8 cellular contexts compared by ENCODE assay signal in genomic region chr11:112073941-112074811, GRCh38. TPM values are rescaled to one million over a fixed set of nuclear protein-coding genes. Genes with fewer than 3 reads are reported as not detected.
A peak's percentile ranks its signal among the peaks of the same experiment; 100 is the strongest.
DNase-seq lines count a peak whose midpoint lies in the region; ATAC-seq and TF ChIP-seq lines count a peak whose summit lies in the region.

Gene NKAPD1 (plus strand): TSS chr11:112074299. CDS start chr11:112075575, 1,276 bp downstream.
Gene PIH1D2 (minus strand): TSS chr11:112074017. CDS start chr11:112073174, 843 bp downstream.

- POLR2A ChIA-PET in Panc1 (lab: Charles Lee), result no interaction called here
- POLR2A ChIA-PET in naive thymus-derived CD4-positive, alpha-beta T cell (lab: Charles Lee), result interaction anchor here (0.6 to 3.2 kb wide), 7 partner anchors 9 to 319 kb away, joined by 3 to 25 read pairs (median 3); partner anchors contain the start of genes SDHD and TIMM8B

- H3K79me2 ChIP-seq in fibroblast of lung (ENCODE audit: control insufficient read depth, insufficient read depth, low read length), result peaks cover 15% of the 10 kb centered on the region

- peak within 1 kb of the TSS; percentile 95 for H3K4me2 ChIP-seq in fibroblast of lung (ENCODE audit: extremely low read depth, insufficient read depth, low read length)

- peaks cover 34% of the 10 kb centered on the region for H3K36me3 ChIP-seq in Panc1 (ENCODE audit: control insufficient read depth, insufficient read depth, low read length)
- H3K36me3 ChIP-seq in fibroblast of lung (ENCODE audit: control insufficient read depth, insufficient read depth, low read length), result peaks cover 3% of the 10 kb centered on the region
- H3K36me3 ChIP-seq in naive thymus-derived CD4-positive, alpha-beta T cell (ENCODE audit: control insufficient read depth in 2 of 3, insufficient read depth in 3 of 3, low read length in 3 of 3), result peaks cover 4 to 19% (median 6%) of the 10 kb centered on the region in 3 experiments

- peaks cover 6 to 22% (median 12%) of the 10 kb centered on the region in 5 donors for H3K27me3 Mint-ChIP-seq in naive thymus-derived CD4-positive, alpha-beta T cell
- H3K27me3 Mint-ChIP-seq in stimulated activated memory B cell treated with anti-CD40 and anti-IgM and Interleukin-4, amounts not matched to agents 10 μg/mL and 1 μg/mL and 100 μg/mL, for 72 hours, result no peaks in the 10 kb centered on the region

- peaks cover 0 to 4% (median 0%) of the 10 kb centered on the region in 11 donors for H3K9me3 Mint-ChIP-seq in naive thymus-derived CD4-positive, alpha-beta T cell
- H3K9me3 Mint-ChIP-seq in stimulated activated memory B cell treated with anti-CD40 and anti-IgM and Interleukin-4, amounts not matched to agents 10 μg/mL and 1 μg/mL and 100 μg/mL, for 72 hours, result no peaks in the 10 kb centered on the region

- CTCF ChIA-PET in Panc1 (lab: Charles Lee), result interaction anchor here (1.0 kb wide), 1 partner anchor 206 kb away, joined by 8 read pairs; no protein-coding TSS in a partner anchor
- CTCF ChIA-PET in naive thymus-derived CD4-positive, alpha-beta T cell (lab: Charles Lee), result no interaction called here

- peaks cover 14 to 49% (median 40%) of the 10 kb centered on the region in 7 donors for H3K4me1 Mint-ChIP-seq in naive thymus-derived CD4-positive, alpha-beta T cell
- peaks cover 33% of the 10 kb centered on the region for H3K4me1 Mint-ChIP-seq in stimulated activated memory B cell treated with anti-CD40 and anti-IgM and Interleukin-4, amounts not matched to agents 10 μg/mL and 1 μg/mL and 100 μg/mL, for 72 hours

- peaks cover 0 to 21% (median 11%) of the 10 kb centered on the region in 5 donors for H3K36me3 Mint-ChIP-seq in naive thymus-derived CD4-positive, alpha-beta T cell
- peaks cover 18% of the 10 kb centered on the region for H3K36me3 Mint-ChIP-seq in stimulated activated memory B cell treated with anti-CD40 and anti-IgM and Interleukin-4, amounts not matched to agents 10 μg/mL and 1 μg/mL and 100 μg/mL, for 72 hours

- peak within 1 kb of the TSS; percentile 81 for H2AFZ ChIP-seq in fibroblast of lung (ENCODE audit: low read length)

- H3K27me3 ChIP-seq in Panc1 (ENCODE audit: control insufficient read depth, insufficient read depth, low read length) (no peaks in the 10 kb centered on the region), fibroblast of lung (ENCODE audit: control insufficient read depth, insufficient read depth, low read length) (no peaks in the 10 kb centered on the region)
- H3K27me3 ChIP-seq in naive thymus-derived CD4-positive, alpha-beta T cell (ENCODE audit: control insufficient read depth in 2 of 2, insufficient read depth in 2 of 2, low read length in 2 of 2), result no peaks in the 10 kb centered on the region

- H3K9ac ChIP-seq in fibroblast of lung (ENCODE audit: insufficient read depth, low read length), result peak within 1 kb of the TSS; percentile 84

- TF ChIP-seq CTCF in Panc1 (IDR thresholded peaks at IDR 0.05) (no peak), fibroblast of lung (conservative IDR thresholded peaks at IDR 0.05 in 1 of 2, IDR thresholded peaks at IDR 0.05 in 1 of 2; ENCODE audit: low read depth in 1 of 2, low read length in 2 of 2) (peak in 1 of 2 donors; percentile 4)

- in situ Hi-C loops in KBM-7 (cut with MboI; ENCODE audit: low pct_unique_long_range_greater_than_20kb, low sequenced_read_pairs), result no loop called here
- in situ Hi-C loops in Panc1 (cut with HindIII; ENCODE audit: low pct_unique_long_range_greater_than_20kb, low sequenced_read_pairs), result no loop called here

- H3K4me3 ChIP-seq in Panc1 (ENCODE audit: low read depth in 2 of 2, low read length in 2 of 2) (peak within 1 kb of the TSS; percentile 94), fibroblast of lung (replicated peaks in 1 of 4; ENCODE audit: control extremely low read depth in 1 of 4, insufficient read depth in 1 of 4, low read depth in 3 of 4, low read length in 4 of 4) (peak within 1 kb of the TSS; percentile 85 to 96 (median 92))
- peak within 1 kb of the TSS; percentile 97 for H3K4me3 ChIP-seq in naive thymus-derived CD4-positive, alpha-beta T cell (ENCODE audit: low read length)

- no peaks in the 10 kb centered on the region for H4K20me1 ChIP-seq in fibroblast of lung (ENCODE audit: control insufficient read depth, extremely low read depth, insufficient read depth, low read length)

- no peaks in the 10 kb centered on the region for H3K9me3 ChIP-seq in Panc1 (ENCODE audit: control insufficient read depth, insufficient read depth, low read depth, low read length)
- no peaks in the 10 kb centered on the region for H3K9me3 ChIP-seq in fibroblast of lung (ENCODE audit: control insufficient read depth, insufficient read depth, low read depth, low read length)
- no peaks in the 10 kb centered on the region for H3K9me3 ChIP-seq in naive thymus-derived CD4-positive, alpha-beta T cell (ENCODE audit: control insufficient read depth in 2 of 3, low read length in 3 of 3)

- ATAC-seq in GM21717 (IDR thresholded peaks at IDR 0.05; ENCODE audit: unreplicated experiment) (peak; percentile 84), Panc1 (peak; percentile 96)
- peak; percentile 94 for ATAC-seq in naive thymus-derived CD4-positive, alpha-beta T cell
- peak; percentile 92 for ATAC-seq in stimulated activated memory B cell treated with anti-CD40 and anti-IgM and Interleukin-4, amounts not matched to agents 10 μg/mL and 1 μg/mL and 100 μg/mL, for 72 hours

- H3K4me1 ChIP-seq in Panc1 (ENCODE audit: control insufficient read depth, insufficient read depth, low read length), result peaks cover 16% of the 10 kb centered on the region
- H3K4me1 ChIP-seq in fibroblast of lung (ENCODE audit: control insufficient read depth, extremely low read depth, insufficient read depth, low read length), result no peaks in the 10 kb centered on the region
- H3K4me1 ChIP-seq in naive thymus-derived CD4-positive, alpha-beta T cell (ENCODE audit: control insufficient read depth in 2 of 2, insufficient read depth in 2 of 2, low read length in 2 of 2), result peaks cover 5 to 11% of the 10 kb centered on the region in 2 donors

- no TSS peak for BruUV-seq in Panc1 (replicated peaks; lab: Mats Ljungman, UMichigan)

- H3K27ac ChIP-seq in Panc1 (ENCODE audit: low read length) (peak within 1 kb of the TSS; percentile 91), fibroblast of lung (ENCODE audit: insufficient read depth, low read length) (peak within 1 kb of the TSS; percentile 90)
- H3K27ac ChIP-seq in naive thymus-derived CD4-positive, alpha-beta T cell (ENCODE audit: low read depth, low read length), result peak within 1 kb of the TSS; percentile 79

- peak within 1 kb of the TSS; percentile 80 to 98 (median 94) for H3K4me3 Mint-ChIP-seq in naive thymus-derived CD4-positive, alpha-beta T cell
- peak within 1 kb of the TSS; percentile 99 for H3K4me3 Mint-ChIP-seq in stimulated activated memory B cell treated with anti-CD40 and anti-IgM and Interleukin-4, amounts not matched to agents 10 μg/mL and 1 μg/mL and 100 μg/mL, for 72 hours

- DNase-seq in DMS53 treated with DMSO at 0.1 percent for 48 hours (lab: John Stamatoyannopoulos, UW; ENCODE audit: unreplicated experiment) (peak; percentile 69), KBM-7 (peak; percentile 92), Panc1 (ENCODE audit: low read depth, low spot score) (peak; percentile 79), activated T-helper 1 cell treated with Interleukin-2 at 50 U/mL for 16 hours (ENCODE audit: low read depth) (peak; percentile 56), fibroblast of lung (ENCODE audit: low read depth in 2 of 2) (peak; percentile 86 to 94)
- peak; percentile 64 to 88 (median 84) for DNase-seq in naive thymus-derived CD4-positive, alpha-beta T cell

- H3K27ac Mint-ChIP-seq in naive thymus-derived CD4-positive, alpha-beta T cell, result peak within 1 kb of the TSS; percentile 84 to 96 (median 95)
- H3K27ac Mint-ChIP-seq in stimulated activated memory B cell treated with anti-CD40 and anti-IgM and Interleukin-4, amounts not matched to agents 10 μg/mL and 1 μg/mL and 100 μg/mL, for 72 hours, result peak within 1 kb of the TSS; percentile 98

- intact Hi-C loops in Panc1 (cut with micrococcal nuclease; ENCODE audit: unreplicated experiment), result no loop called here
- intact Hi-C loops in naive thymus-derived CD4-positive, alpha-beta T cell (cut with micrococcal nuclease), result loop anchor here (1.0 to 2.0 kb wide), 7 partner anchors 12 to 203 kb away; partner anchors contain the start of genes CFAP68 (in 2 of the 2), DLAT (in 2 of the 2), FDXACB1 (in 2 of the 2) and SDHD (in 2 of the 2)

RNA-seq across cellular contexts. Expression of gene NKAPD1, which starts in this region (rescaled TPM):
- total RNA-seq in Panc1 (2021; ENCODE audit: unreplicated experiment) (19.7 TPM), fibroblast of lung (25.8 and 26.2 TPM in 2 replicates)
- polyA plus RNA-seq in Panc1 (2012; ENCODE audit: insufficient read length), result 16.7 TPM
- polyA plus RNA-seq in fibroblast of lung, result 24.1 and 27.5 TPM in 2 replicates
- polyA plus RNA-seq in fibroblast of lung (2012), result 15.5 and 20.0 TPM in 2 replicates
- polyA minus RNA-seq in fibroblast of lung (ENCODE audit: low replicate concordance), result 1.8 and 3.0 TPM in 2 replicates
- total RNA-seq in naive thymus-derived CD4-positive, alpha-beta T cell, result 10 to 100 TPM; 12.4 to 22.9 (median 19.7) TPM
- 10 to 100 TPM in 1 of 2 donors, 1 to 10 TPM in 1; 9.2 to 10.9 TPM for polyA plus RNA-seq in naive thymus-derived CD4-positive, alpha-beta T cell

RNA-seq across cellular contexts. Expression of gene PIH1D2, which starts in this region (rescaled TPM):
- total RNA-seq in Panc1 (2021; ENCODE audit: unreplicated experiment) (3.0 TPM), fibroblast of lung (1.5 TPM in 2 replicates)
- polyA plus RNA-seq in Panc1 (2012; ENCODE audit: insufficient read length), result 1.3 TPM
- 1.7 and 1.9 TPM in 2 replicates for polyA plus RNA-seq in fibroblast of lung
- 1.3 and 1.7 TPM in 2 replicates for polyA plus RNA-seq in fibroblast of lung (2012)
- polyA minus RNA-seq in fibroblast of lung (ENCODE audit: low replicate concordance), result not detected in 2 replicates
- under 1 TPM in 4 of 5 experiments, not detected in 1; 0.32 to 0.57 (median 0.44) TPM for total RNA-seq in naive thymus-derived CD4-positive, alpha-beta T cell
- not detected for polyA plus RNA-seq in naive thymus-derived CD4-positive, alpha-beta T cell

Comparison
In these comparisons a context has a peak if more than half of its experiments do, and no peak if none do; other contexts are left out.
1. Peak in every context shown above with its lines: DNase-seq, ATAC-seq, H3K4me3 ChIP-seq and H3K27ac ChIP-seq.